ENCODE assay signal across 18 cellular contexts in genomic region chr13:101727118-101727517, GRCh38.
A peak's percentile ranks its signal among the peaks of the same experiment; 100 is the strongest.
DNase-seq lines count a peak whose midpoint lies in the region; ATAC-seq, FAIRE-seq and TF ChIP-seq lines count a peak whose summit lies in the region.
"Had no signal": no experiment of that assay in that cellular context is flagged by ENCODE, and none has a peak within 500 bp of the region (broad histone marks: within the 10 kb centered on the region; RNA-seq: fewer than 3 reads in every experiment).

No MANE protein-coding gene starts in this region.

- CTCF ChIA-PET in GM12878 (lab: Yijun Ruan, JAX) = interaction anchor here (1.1 to 1.6 kb wide), 2 partner anchors 13 to 21 kb away, joined by 3 read pairs; no protein-coding TSS in a partner anchor

- H3K36me3 Mint-ChIP-seq in natural killer cell = no peaks in the 10 kb centered on the region
- H3K36me3 Mint-ChIP-seq: CD4-positive, CD25-positive, alpha-beta regulatory T cell had no signal

- no peak overlapping the region for H3K18ac ChIP-seq in neuronal stem cell (ENCODE audit: low read length)

- SMC1A ChIA-PET in GM12878 (lab: Charles Lee; ENCODE audit: uncharacterized antibody, unreplicated experiment) = interaction anchor here (1.0 to 2.0 kb wide), 7 partner anchors 15 to 99 kb away, joined by 3 to 8 read pairs (median 5); no protein-coding TSS in a partner anchor

- ATAC-seq in GM18861 (IDR thresholded peaks at IDR 0.05; ENCODE audit: unreplicated experiment) = peak; percentile 66
- ATAC-seq in HG03354 (IDR thresholded peaks at IDR 0.05; ENCODE audit: poor library complexity, severe bottlenecking, unreplicated experiment) = peak; percentile 54
- peak; percentile 74 for ATAC-seq in GM12878
- no peak for ATAC-seq in HG02759 (IDR thresholded peaks at IDR 0.05; ENCODE audit: unreplicated experiment)
- ATAC-seq in natural killer cell = no peak
- no peak for ATAC-seq in GM21515 (IDR thresholded peaks at IDR 0.05; ENCODE audit: unreplicated experiment)

- H3K4me1 ChIP-seq in GM12878 (ENCODE audit: control insufficient read depth, insufficient read depth, low read length) = no peaks in the 10 kb centered on the region
- H3K4me1 ChIP-seq in neuronal stem cell (ENCODE audit: control insufficient read depth in 2 of 2, insufficient read depth in 1 of 2, low read depth in 1 of 2, low read length in 2 of 2) = peaks cover 0 to 2% of the 10 kb centered on the region in 2 donors

- no peak overlapping the region for H2BK12ac ChIP-seq in neuronal stem cell (ENCODE audit: low read length)

- no peak for TF ChIP-seq EP300 in GM12878 (IDR thresholded peaks at IDR 0.05; ENCODE audit: borderline replicate concordance in 1 of 2, control insufficient read depth in 1 of 2, low read depth in 2 of 2, low read length in 2 of 2)

- H3K27me3 ChIP-seq in GM12878 (replicated peaks in 1 of 2; ENCODE audit: control insufficient read depth in 2 of 2, insufficient read depth in 2 of 2, low read length in 1 of 2) (no peaks in the 10 kb centered on the region), neuronal stem cell (ENCODE audit: control insufficient read depth in 3 of 3, insufficient read depth in 3 of 3, low read depth in 1 of 3, low read length in 3 of 3) (no peaks in the 10 kb centered on the region)
- H3K27me3 ChIP-seq: MG63 had no signal

- no peak for TF ChIP-seq CTCF in GM12878 (IDR thresholded peaks at IDR 0.05 in 2 of 3, conservative IDR thresholded peaks at IDR 0.05 in 1 of 3; ENCODE audit: control insufficient read depth in 2 of 3, extremely low read depth in 1 of 3, insufficient read depth in 1 of 3, low read depth in 3 of 3, low read length in 3 of 3)
- no peak for TF ChIP-seq CTCF in natural killer cell (IDR thresholded peaks at IDR 0.05)

- H3K4me1 Mint-ChIP-seq in natural killer cell = no peaks in the 10 kb centered on the region
- H3K4me1 Mint-ChIP-seq: CD4-positive, CD25-positive, alpha-beta regulatory T cell had no signal

- no peaks in the 10 kb centered on the region for H4K20me1 ChIP-seq in GM12878 (ENCODE audit: control insufficient read depth, insufficient read depth)

- H3K4me3 Mint-ChIP-seq in natural killer cell = no peak overlapping the region
- H3K4me3 Mint-ChIP-seq: CD4-positive, CD25-positive, alpha-beta regulatory T cell; T-helper 2 cell treated with Interferon-gamma antibody and Interleukin-4, amounts not matched to agents 5 μg/mL and 100 μg/mL, for 36 hours had no signal

- in situ Hi-C loops in GM12878 (cut with MboI) = no loop called here

- H3K4me2 ChIP-seq in GM12878 (ENCODE audit: control insufficient read depth, insufficient read depth) (no peak overlapping the region), neuronal stem cell (ENCODE audit: insufficient read depth, low read length, poor library complexity, severe bottlenecking) (no peak overlapping the region)

- H4K8ac ChIP-seq in neuronal stem cell (ENCODE audit: low read depth, low read length) = no peak overlapping the region

- BruUV-seq in GM12878 (replicated peaks; lab: Mats Ljungman, UMichigan) = no TSS peak

- RAD21 ChIA-PET in GM12878 (lab: Charles Lee; ENCODE audit: unreplicated experiment) = interaction anchor here (0.7 kb wide), 1 partner anchor 33 kb away, joined by 3 read pairs; no protein-coding TSS in a partner anchor

- FAIRE-seq in A204.1 (lab: Jason Lieb, UNC) (peak; percentile 27), GM12878 (lab: Jason Lieb, UNC) (no peak)

- WGBS in GM12878 (ENCODE audit: insufficient coverage, insufficient replicate concordance, low lambda C conversion rate, missing lambda C conversion rate) = 0% methylated on average over 1 of the region's 1 CpG
- no CpG with 5 or more reads among the region's 1 CpG for WGBS in neuronal stem cell (ENCODE audit: extremely low coverage in 2 of 2, insufficient read length in 2 of 2, insufficient replicate concordance in 1 of 2), 2 donors

- H3K4me3 ChIP-seq in GM12878 (no peak overlapping the region), neuronal stem cell (ENCODE audit: low read length in 2 of 2) (no peak overlapping the region)
- H3K4me3 ChIP-seq: MG63 had no signal

- H3K9ac ChIP-seq in GM12878 (ENCODE audit: control insufficient read depth, insufficient read depth, low read length) (no peak overlapping the region), neuronal stem cell (ENCODE audit: low read depth, low read length, poor library complexity) (no peak overlapping the region)

- POLR2A ChIA-PET in GM12878 (lab: Charles Lee) = no interaction called here

- H3K27ac ChIP-seq in GM12878 (ENCODE audit: control insufficient read depth, insufficient read depth) (no peak overlapping the region), neuronal stem cell (replicated peaks; ENCODE audit: low read length) (no peak overlapping the region)

- no peak for TF ChIP-seq POLR2A in GM12878 (IDR thresholded peaks at IDR 0.05; ENCODE audit: low read depth, low read length)

- no peak overlapping the region for H2AK5ac ChIP-seq in neuronal stem cell (ENCODE audit: low read depth, low read length)

- no peak overlapping the region for H2BK120ac ChIP-seq in neuronal stem cell (ENCODE audit: low read depth, low read length)

- no peak overlapping the region for H3K27ac Mint-ChIP-seq in natural killer cell
- H3K27ac Mint-ChIP-seq: CD4-positive, CD25-positive, alpha-beta regulatory T cell; T-helper 2 cell treated with Interferon-gamma antibody and Interleukin-4, amounts not matched to agents 5 μg/mL and 100 μg/mL, for 36 hours had no signal

- no peaks in the 10 kb centered on the region for H3K9me3 Mint-ChIP-seq in natural killer cell
- H3K9me3 Mint-ChIP-seq: T-helper 2 cell treated with Interferon-gamma antibody and Interleukin-4, amounts not matched to agents 5 μg/mL and 100 μg/mL, for 36 hours had no signal

- H3K79me2 ChIP-seq in GM12878 (ENCODE audit: control insufficient read depth, insufficient read depth, low read length) = no peaks in the 10 kb centered on the region

- H4K91ac ChIP-seq in neuronal stem cell (ENCODE audit: low read depth, low read length, poor library complexity) = no peak overlapping the region

- H2AFZ ChIP-seq in GM12878 (ENCODE audit: control insufficient read depth, low read depth, low read length) = no peak overlapping the region
- no peak overlapping the region for H2AFZ ChIP-seq in neuronal stem cell (ENCODE audit: low read length)

- TF ChIP-seq RAD21 in GM12878 (IDR thresholded peaks at IDR 0.05; ENCODE audit: insufficient read depth, low read depth, low read length) = no peak

- DNase-seq in GM12878 (ENCODE audit: low read depth, low spot score) (no peak), neuronal stem cell (ENCODE audit: low spot score) (no peak), natural killer cell (no peak)
- DNase-seq: AML-193; CD4-positive, CD25-positive, alpha-beta regulatory T cell; H7; KG1; MG63; NCI-H1092; NCI-H2081 treated with DMSO at 0.1 percent for 48 hours; NCI-H345; NCI-H526 treated with DMSO at 0.1 percent for 48 hours had no signal

- H3K79me1 ChIP-seq in neuronal stem cell (ENCODE audit: low read depth, low read length) = no peaks in the 10 kb centered on the region

- H2BK5ac ChIP-seq in neuronal stem cell (ENCODE audit: low read length) = no peak overlapping the region

- H3K4ac ChIP-seq in neuronal stem cell (ENCODE audit: low read length) = no peak overlapping the region

- no peak overlapping the region for H2BK15ac ChIP-seq in neuronal stem cell (ENCODE audit: low read length)

- no peak overlapping the region for H3K23ac ChIP-seq in neuronal stem cell (ENCODE audit: low read depth, low read length, poor library complexity)

- H3K27me3 Mint-ChIP-seq in natural killer cell (ENCODE audit: low read depth in 2 of 2) = no peaks in the 10 kb centered on the region
- H3K27me3 Mint-ChIP-seq: CD4-positive, CD25-positive, alpha-beta regulatory T cell had no signal

- no peaks in the 10 kb centered on the region for H3K36me3 ChIP-seq in GM12878 (ENCODE audit: control insufficient read depth in 2 of 2, insufficient read depth in 2 of 2, low read length in 1 of 2)
- no peaks in the 10 kb centered on the region for H3K36me3 ChIP-seq in neuronal stem cell (replicated peaks in 1 of 2; ENCODE audit: control insufficient read depth in 2 of 2, insufficient read depth in 2 of 2, low read length in 2 of 2)
- H3K36me3 ChIP-seq: MG63 had no signal

- H3K9me3 ChIP-seq in GM12878 (replicated peaks; ENCODE audit: control insufficient read depth, insufficient read depth, low read length) (no peaks in the 10 kb centered on the region), neuronal stem cell (replicated peaks in 1 of 2; ENCODE audit: control insufficient read depth in 2 of 2, insufficient read depth in 1 of 2, low read depth in 1 of 2, low read length in 2 of 2) (no peaks in the 10 kb centered on the region)
- H3K9me3 ChIP-seq: MG63 had no signal

- intact Hi-C loops in GM12878 (cut with micrococcal nuclease; ENCODE audit: unreplicated experiment) (no loop called here), natural killer cell (cut with micrococcal nuclease) (no loop called here)

- H3K14ac ChIP-seq in neuronal stem cell (ENCODE audit: low read length) = no peak overlapping the region

Comparison
In these comparisons a context has a peak if more than half of its experiments do, and no peak if none do; other contexts are left out.
1. ATAC-seq: peak in GM18861 (single experiment), HG03354 (single experiment) and GM12878 (single experiment); none in HG02759 (single experiment), natural killer cell (0 of 3) and GM21515 (single experiment).